19 cellular contexts compared by ENCODE assay signal in the genomic region with DNA sequence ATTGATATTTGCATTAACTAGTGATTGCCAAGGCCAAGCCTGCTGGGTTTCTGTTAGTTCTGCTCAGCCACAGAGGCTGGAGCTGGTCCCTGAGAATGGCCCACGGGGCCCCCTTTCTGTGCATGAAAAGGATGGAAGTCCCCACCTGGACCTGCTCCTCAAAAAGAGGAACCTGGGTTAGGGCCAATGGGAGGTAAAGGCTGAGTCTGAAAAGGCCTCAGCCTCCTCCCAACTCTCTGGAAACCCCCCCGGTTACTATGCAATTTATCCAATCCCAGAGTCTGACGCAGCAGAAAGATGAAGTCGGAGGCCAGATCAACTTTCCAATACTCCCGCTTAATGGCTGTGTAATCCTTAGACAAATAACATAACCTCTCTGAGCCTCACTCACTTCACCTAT. TPM values are rescaled to one million over a fixed set of nuclear protein-coding genes. Genes with fewer than 3 reads are reported as not detected.
DNase-seq lines count a peak whose midpoint lies in the region; ATAC-seq, FAIRE-seq and TF ChIP-seq lines count a peak whose summit lies in the region.
"Had no signal": no experiment of that assay in that cellular context is flagged by ENCODE, and none has a peak within 500 bp of the region (broad histone marks: within the 10 kb centered on the region; RNA-seq: fewer than 3 reads in every experiment).

No MANE protein-coding gene starts in this region.

- H2BK12ac ChIP-seq in neuronal stem cell (ENCODE audit: low read length), result no peak overlapping the region

- H3K9me3 ChIP-seq in GM12878 (replicated peaks; ENCODE audit: control insufficient read depth, insufficient read depth, low read length) (no peaks in the 10 kb centered on the region), neuronal stem cell (replicated peaks in 1 of 2; ENCODE audit: control insufficient read depth in 2 of 2, insufficient read depth in 1 of 2, low read depth in 1 of 2, low read length in 2 of 2) (no peaks in the 10 kb centered on the region), testis (no peaks in the 10 kb centered on the region)
- no peaks in the 10 kb centered on the region for H3K9me3 ChIP-seq in CD8-positive, alpha-beta T cell (ENCODE audit: low read length)
- H3K9me3 ChIP-seq: BE2C had no signal

- H3K9ac ChIP-seq in GM12878 (ENCODE audit: control insufficient read depth, insufficient read depth, low read length) (peak overlapping the region; percentile 36; the same call in 1 of the 2 replicates), neuronal stem cell (ENCODE audit: low read depth, low read length, poor library complexity) (no peak overlapping the region)

- H3K23ac ChIP-seq in neuronal stem cell (ENCODE audit: low read depth, low read length, poor library complexity), result no peak overlapping the region

- TF ChIP-seq CTCF in GM23338 (conservative IDR thresholded peaks at IDR 0.05; ENCODE audit: low read depth in 2 of 2), result no peak
- no peak for TF ChIP-seq CTCF in GM12878 (IDR thresholded peaks at IDR 0.05 in 2 of 3, conservative IDR thresholded peaks at IDR 0.05 in 1 of 3; ENCODE audit: control insufficient read depth in 2 of 3, extremely low read depth in 1 of 3, insufficient read depth in 1 of 3, low read depth in 3 of 3, low read length in 3 of 3)
- TF ChIP-seq CTCF in CD8-positive, alpha-beta T cell (IDR thresholded peaks at IDR 0.05), result no peak
- TF ChIP-seq CTCF in testis (IDR thresholded peaks at IDR 0.05), result no peak

- in situ Hi-C loops in GM12878 (cut with MboI), result no loop called here

- no peaks in the 10 kb centered on the region for H3K79me1 ChIP-seq in neuronal stem cell (ENCODE audit: low read depth, low read length)

- no peak for TF ChIP-seq RAD21 in GM12878 (IDR thresholded peaks at IDR 0.05; ENCODE audit: insufficient read depth, low read depth, low read length)

- TF ChIP-seq EP300 in GM12878 (IDR thresholded peaks at IDR 0.05; ENCODE audit: borderline replicate concordance in 1 of 2, control insufficient read depth in 1 of 2, low read depth in 2 of 2, low read length in 2 of 2), result no peak

- H4K20me1 ChIP-seq in GM23338 (replicated peaks; ENCODE audit: insufficient read depth) (no peaks in the 10 kb centered on the region), GM12878 (ENCODE audit: control insufficient read depth, insufficient read depth) (no peaks in the 10 kb centered on the region)

- no TSS peak for BruUV-seq in GM12878 (replicated peaks; lab: Mats Ljungman, UMichigan)

- H3K4me3 Mint-ChIP-seq in GM23338, result no peak overlapping the region
- H3K4me3 Mint-ChIP-seq in CD8-positive, alpha-beta T cell, result no peak overlapping the region
- H3K4me3 Mint-ChIP-seq: CD8-positive, alpha-beta memory T cell had no signal

- no peaks in the 10 kb centered on the region for H3K9me3 Mint-ChIP-seq in GM23338
- H3K9me3 Mint-ChIP-seq in CD8-positive, alpha-beta T cell, result no peaks in the 10 kb centered on the region
- H3K9me3 Mint-ChIP-seq: CD8-positive, alpha-beta memory T cell had no signal

- SMC1A ChIA-PET in GM12878 (lab: Charles Lee; ENCODE audit: uncharacterized antibody, unreplicated experiment), result interaction anchor here (0.6 to 3.4 kb wide), 8 partner anchors 9 to 1245 kb away, joined by 3 to 15 read pairs (median 3); no protein-coding TSS in a partner anchor

- RAD21 ChIA-PET in GM12878 (lab: Charles Lee; ENCODE audit: unreplicated experiment), result interaction anchor here (1.1 to 1.5 kb wide), 3 partner anchors 27 to 78 kb away, joined by 3 to 4 read pairs (median 4); no protein-coding TSS in a partner anchor

- no peaks in the 10 kb centered on the region; the same call in 2 of the 3 replicates for H3K36me3 Mint-ChIP-seq in GM23338 (ENCODE audit: low read depth)
- H3K36me3 Mint-ChIP-seq in CD8-positive, alpha-beta T cell, result no peaks in the 10 kb centered on the region
- H3K36me3 Mint-ChIP-seq: CD8-positive, alpha-beta memory T cell had no signal

- H3K14ac ChIP-seq in neuronal stem cell (ENCODE audit: low read length), result no peak overlapping the region

- H3K4me2 ChIP-seq in GM23338 (no peak overlapping the region), GM12878 (ENCODE audit: control insufficient read depth, insufficient read depth) (peak overlapping the region; percentile 50), neuronal stem cell (ENCODE audit: insufficient read depth, low read length, poor library complexity, severe bottlenecking) (no peak overlapping the region)

- TF ChIP-seq POLR2A in GM12892 (IDR thresholded peaks at IDR 0.05; ENCODE audit: low read depth, low read length) (no peak), GM12878 (IDR thresholded peaks at IDR 0.05; ENCODE audit: low read depth, low read length) (no peak), testis (IDR thresholded peaks at IDR 0.05) (no peak)

- H3K27me3 Mint-ChIP-seq in GM23338 (ENCODE audit: insufficient read depth, low read depth, poor library complexity), result peaks cover 3% of the 10 kb centered on the region
- peaks cover 7% of the 10 kb centered on the region for H3K27me3 Mint-ChIP-seq in CD8-positive, alpha-beta T cell (ENCODE audit: low read depth)

- no peak for ATAC-seq in GM23338
- ATAC-seq in GM12878, result peak; percentile 78
- no peak for ATAC-seq in GM21390 (IDR thresholded peaks at IDR 0.05; ENCODE audit: unreplicated experiment)
- ATAC-seq in CD8-positive, alpha-beta T cell, result no peak
- ATAC-seq: PC-3 had no signal

- H4K8ac ChIP-seq in neuronal stem cell (ENCODE audit: low read depth, low read length), result no peak overlapping the region

- H3K36me3 ChIP-seq in GM23338 (ENCODE audit: insufficient read depth), result no peaks in the 10 kb centered on the region
- H3K36me3 ChIP-seq in GM12878 (ENCODE audit: control insufficient read depth in 2 of 2, insufficient read depth in 2 of 2, low read length in 1 of 2), result no peaks in the 10 kb centered on the region
- no peaks in the 10 kb centered on the region for H3K36me3 ChIP-seq in neuronal stem cell (replicated peaks in 1 of 2; ENCODE audit: control insufficient read depth in 2 of 2, insufficient read depth in 2 of 2, low read length in 2 of 2)
- H3K36me3 ChIP-seq in CD8-positive, alpha-beta T cell (ENCODE audit: insufficient read depth, low read length), result no peaks in the 10 kb centered on the region
- H3K36me3 ChIP-seq in testis (ENCODE audit: low read depth, missing control alignments), result no peaks in the 10 kb centered on the region
- H3K36me3 ChIP-seq: BE2C had no signal

- H3K4me1 Mint-ChIP-seq in GM23338, result peaks cover 26% of the 10 kb centered on the region
- no peaks in the 10 kb centered on the region for H3K4me1 Mint-ChIP-seq in CD8-positive, alpha-beta T cell (ENCODE audit: low read depth)
- H3K4me1 Mint-ChIP-seq: CD8-positive, alpha-beta memory T cell had no signal

- H3K4ac ChIP-seq in neuronal stem cell (ENCODE audit: low read length), result no peak overlapping the region

- FAIRE-seq in GM12892 (lab: Jason Lieb, UNC) (peak; percentile 82), GM12878 (lab: Jason Lieb, UNC) (no peak)

- H4K91ac ChIP-seq in neuronal stem cell (ENCODE audit: low read depth, low read length, poor library complexity), result no peak overlapping the region

- H2BK120ac ChIP-seq in neuronal stem cell (ENCODE audit: low read depth, low read length), result no peak overlapping the region

- H2AFZ ChIP-seq in GM23338, result peak overlapping the region; percentile 19; the same call in 1 of the 2 replicates
- no peak overlapping the region for H2AFZ ChIP-seq in GM12878 (ENCODE audit: control insufficient read depth, low read depth, low read length)
- H2AFZ ChIP-seq in neuronal stem cell (ENCODE audit: low read length), result no peak overlapping the region

- no peak overlapping the region for H2BK15ac ChIP-seq in neuronal stem cell (ENCODE audit: low read length)

- DNase-seq in GM12892 (ENCODE audit: insufficient read length) (no peak), GM23338 (ENCODE audit: low spot score) (no peak), GM12878 (ENCODE audit: low read depth, low spot score) (no peak), neuronal stem cell (ENCODE audit: low spot score) (no peak), HCEC 1CT (no peak), testis (no peak)
- no peak for DNase-seq in CD8-positive, alpha-beta T cell
- DNase-seq: ACHN; BE2C; CD8-positive, alpha-beta memory T cell; GF-D8; NCI-H1436 treated with DMSO at 0.1 percent for 48 hours; NCI-H2107; NCI-H345; NCI-H526 treated with DMSO at 0.1 percent for 48 hours; NK-92 treated with Interleukin-12 subunit alpha and Interleukin-12 subunit beta, amount 100 ng/mL, for 24 hours; PC-3 had no signal

- intact Hi-C loops in GM12878 (cut with micrococcal nuclease; ENCODE audit: unreplicated experiment), result no loop called here
- intact Hi-C loops in CD8-positive, alpha-beta T cell (cut with DNase I, micrococcal nuclease), result no loop called here
- intact Hi-C loops in testis (cut with DNase I; ENCODE audit: low total_unique reads), result no loop called here

- H3K4me3 ChIP-seq in GM23338, result no peak overlapping the region
- H3K4me3 ChIP-seq in GM12878, result no peak overlapping the region
- H3K4me3 ChIP-seq in neuronal stem cell (ENCODE audit: low read length in 2 of 2), result no peak overlapping the region
- H3K4me3 ChIP-seq in CD8-positive, alpha-beta T cell (ENCODE audit: low read depth, low read length), result no peak overlapping the region
- no peak overlapping the region for H3K4me3 ChIP-seq in testis

- peaks cover 12% of the 10 kb centered on the region; the same call in 1 of the 2 replicates for H3K27me3 ChIP-seq in GM23338 (ENCODE audit: insufficient read depth)
- no peaks in the 10 kb centered on the region for H3K27me3 ChIP-seq in GM12878 (replicated peaks in 1 of 2; ENCODE audit: control insufficient read depth in 2 of 2, insufficient read depth in 2 of 2, low read length in 1 of 2)
- peaks cover 0 to 55% (median 0%) of the 10 kb centered on the region in 3 experiments for H3K27me3 ChIP-seq in neuronal stem cell (ENCODE audit: control insufficient read depth in 3 of 3, insufficient read depth in 3 of 3, low read depth in 1 of 3, low read length in 3 of 3)
- H3K27me3 ChIP-seq in CD8-positive, alpha-beta T cell (ENCODE audit: insufficient read depth, low read length), result no peaks in the 10 kb centered on the region
- H3K27me3 ChIP-seq in testis, result no peaks in the 10 kb centered on the region
- H3K27me3 ChIP-seq: BE2C had no signal

- H3K4me1 ChIP-seq in GM23338 (ENCODE audit: insufficient read depth), result peaks cover 12% of the 10 kb centered on the region; the same call in 1 of the 2 replicates
- peaks cover 27% of the 10 kb centered on the region for H3K4me1 ChIP-seq in GM12878 (ENCODE audit: control insufficient read depth, insufficient read depth, low read length)
- H3K4me1 ChIP-seq in neuronal stem cell (ENCODE audit: control insufficient read depth in 2 of 2, insufficient read depth in 1 of 2, low read depth in 1 of 2, low read length in 2 of 2), result peaks cover under 1 to 5% of the 10 kb centered on the region in 2 donors
- no peaks in the 10 kb centered on the region for H3K4me1 ChIP-seq in CD8-positive, alpha-beta T cell (ENCODE audit: insufficient read depth, low read length)
- H3K4me1 ChIP-seq in testis, result peaks cover 19% of the 10 kb centered on the region
- H3K4me1 ChIP-seq: BE2C had no signal

- 30% methylated on average over 5 of the region's 5 CpGs for WGBS in GM12878 (ENCODE audit: insufficient coverage, insufficient replicate concordance, low lambda C conversion rate, missing lambda C conversion rate)
- WGBS in neuronal stem cell (ENCODE audit: extremely low coverage in 2 of 2, insufficient read length in 2 of 2, insufficient replicate concordance in 1 of 2), 2 donors, result no CpG with 5 or more reads among the region's 5 CpGs
- 82 to 88% methylated on average over 5 of the region's 5 CpGs for WGBS in testis, 2 donors

- H2AK5ac ChIP-seq in neuronal stem cell (ENCODE audit: low read depth, low read length), result peak overlapping the region; percentile 5

- no peak overlapping the region for H3K27ac Mint-ChIP-seq in GM23338
- H3K27ac Mint-ChIP-seq in CD8-positive, alpha-beta T cell, result no peak overlapping the region
- H3K27ac Mint-ChIP-seq: CD8-positive, alpha-beta memory T cell had no signal

- H3K79me2 ChIP-seq in GM23338 (replicated peaks; ENCODE audit: insufficient read depth), result no peaks in the 10 kb centered on the region
- H3K79me2 ChIP-seq in GM12878 (ENCODE audit: control insufficient read depth, insufficient read depth, low read length), result no peaks in the 10 kb centered on the region

- no peak overlapping the region for H2BK5ac ChIP-seq in neuronal stem cell (ENCODE audit: low read length)

- POLR2A ChIA-PET in GM12878 (lab: Charles Lee), result interaction anchor here (1.2 to 1.8 kb wide), 2 partner anchors 15 to 75 kb away, joined by 4 to 8 read pairs; no protein-coding TSS in a partner anchor
- POLR2A ChIA-PET in CD8-positive, alpha-beta T cell (lab: Charles Lee), result no interaction called here

- no peaks in the 10 kb centered on the region for H3F3A ChIP-seq in GM23338 (replicated peaks; ENCODE audit: low read depth)

- no peak overlapping the region for H3K18ac ChIP-seq in neuronal stem cell (ENCODE audit: low read length)

- CTCF ChIA-PET in GM12878 (lab: Yijun Ruan, JAX), result interaction anchor here (1.4 to 4.3 kb wide), 4 partner anchors 31 to 44 kb away, joined by 5 to 36 read pairs (median 6); no protein-coding TSS in a partner anchor
- CTCF ChIA-PET in CD8-positive, alpha-beta T cell (lab: Charles Lee), result no interaction called here

- H3K9me2 ChIP-seq in GM23338 (ENCODE audit: insufficient read depth), result no peaks in the 10 kb centered on the region

- no peak overlapping the region for H3K27ac ChIP-seq in GM23338 (ENCODE audit: low read depth)
- H3K27ac ChIP-seq in GM12878 (ENCODE audit: control insufficient read depth, insufficient read depth), result peak overlapping the region; percentile 53
- H3K27ac ChIP-seq in neuronal stem cell (replicated peaks; ENCODE audit: low read length), result no peak overlapping the region
- no peak overlapping the region for H3K27ac ChIP-seq in CD8-positive, alpha-beta T cell (ENCODE audit: low read depth, low read length)
- no peak overlapping the region for H3K27ac ChIP-seq in testis

RNA-seq across cellular contexts. Expression of a gene that starts 6.8 kb away (rescaled TPM):
- 1.6 TPM for polyA plus RNA-seq in GM12892 (2012; ENCODE audit: missing spikeins)
- 4.5 and 8.5 TPM in 2 replicates for total RNA-seq in GM23338 (2014; rRNA removed; shearing (Covaris generic))
- polyA plus RNA-seq in GM23338 (2016; fragmentation: Nextera tagmentation; extraction: Ambion mirVana) (10.3 and 10.4 TPM in 2 replicates), GM12878 (2011; rRNA removed) (0.18 and 0.26 TPM in 2 replicates), GM12878 (2014; fragmentation: Illumina TruSeq; extraction: Trizol) (0.25 and 0.28 TPM in 2 replicates), GM12878 (2014; fragmentation: Nextera tagmentation; extraction: Ambion mirVana) (under 1 TPM; 0.03 to 0.13 TPM), GM12878 (2014; rRNA removed) (0.20 and 0.28 TPM in 2 replicates), GM12878 (2016; fragmentation: Nextera tagmentation; extraction: Ambion mirVana) (under 1 TPM; 0.24 to 0.27 TPM), testis (ENCODE audit: insufficient read depth, low read depth, low replicate concordance) (19.2 TPM)
- total RNA-seq in GM12878 (2013; cell fraction: nucleolus; rRNA removed), result 3.5 and 4.3 TPM in 2 replicates
- total RNA-seq in GM12878 (2014; rRNA removed) (0.11 and 1.2 TPM in 2 replicates), GM12878 (2014; rRNA removed; fragmentation: Illumina TruSeq; extraction: Trizol) (0.04 TPM in 1 of 2 replicates, not detected in the other), GM12878 (2021) (1.0 and 1.4 TPM in 2 replicates), testis (1 to 10 TPM; 5.2 to 8.1 TPM)
- polyA plus RNA-seq in GM12878 (2011; ENCODE audit: low read depth), result 0.91 TPM
- 0.20 and 0.30 TPM in 2 replicates for polyA plus RNA-seq in GM12878 (2011; cell fraction: cytosol; rRNA removed)
- 0.37 and 0.75 TPM in 2 replicates for polyA plus RNA-seq in GM12878 (2011; cell fraction: nucleus; rRNA removed)
- 2.7 and 3.3 TPM in 2 replicates for polyA plus RNA-seq in GM12878 (2012)
- polyA minus RNA-seq in GM12878 (2011; rRNA and poly(A)+ RNA removed), result 0.31 and 0.37 TPM in 2 replicates
- 0.94 and 2.4 TPM in 2 replicates for polyA minus RNA-seq in GM12878 (2011; cell fraction: cytosol; rRNA and poly(A)+ RNA removed)
- polyA minus RNA-seq in GM12878 (2011; cell fraction: nucleus; rRNA and poly(A)+ RNA removed), result 0.36 and 0.67 TPM in 2 replicates
- polyA plus RNA-seq in neuronal stem cell (2013, experiment 1 of 2), result 8.4 TPM
- polyA plus RNA-seq in neuronal stem cell (2013, experiment 2 of 2), result 8.8 TPM
- total RNA-seq in CD8-positive, alpha-beta T cell, result not detected
- total RNA-seq: CD8-positive, alpha-beta memory T cell; SK-MEL-5 had no signal
- polyA plus RNA-seq: CD8-positive, alpha-beta memory T cell had no signal
